ENCODE assay signal across 2 cellular contexts in the genomic region with DNA sequence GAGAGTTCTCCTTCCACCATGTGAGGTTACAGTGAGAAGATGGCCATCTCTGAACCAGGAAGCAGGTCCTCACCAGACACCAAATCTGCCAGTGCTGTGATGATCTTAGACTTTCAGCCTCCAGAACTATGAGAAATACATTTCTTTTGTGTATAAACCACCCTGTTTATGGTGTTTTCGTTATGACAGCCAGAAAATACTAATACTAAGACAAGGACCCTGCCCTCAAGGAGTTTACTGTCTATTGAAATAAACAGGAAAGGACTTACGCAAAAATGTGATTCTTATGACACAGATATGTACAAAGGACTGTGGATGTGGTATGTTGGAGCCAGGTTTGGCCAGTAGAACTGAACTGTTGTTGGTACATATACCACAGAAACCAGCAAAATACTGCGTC.
A peak's percentile ranks its signal among the peaks of the same experiment; 100 is the strongest.
TF ChIP-seq lines count a peak whose summit lies in the region.

No MANE protein-coding gene starts in this region.

TF ChIP-seq in HepG2, 621 proteins besides CTCF, POLR2A, EP300 and RAD21:
- TF ChIP-seq, protein P1, sequence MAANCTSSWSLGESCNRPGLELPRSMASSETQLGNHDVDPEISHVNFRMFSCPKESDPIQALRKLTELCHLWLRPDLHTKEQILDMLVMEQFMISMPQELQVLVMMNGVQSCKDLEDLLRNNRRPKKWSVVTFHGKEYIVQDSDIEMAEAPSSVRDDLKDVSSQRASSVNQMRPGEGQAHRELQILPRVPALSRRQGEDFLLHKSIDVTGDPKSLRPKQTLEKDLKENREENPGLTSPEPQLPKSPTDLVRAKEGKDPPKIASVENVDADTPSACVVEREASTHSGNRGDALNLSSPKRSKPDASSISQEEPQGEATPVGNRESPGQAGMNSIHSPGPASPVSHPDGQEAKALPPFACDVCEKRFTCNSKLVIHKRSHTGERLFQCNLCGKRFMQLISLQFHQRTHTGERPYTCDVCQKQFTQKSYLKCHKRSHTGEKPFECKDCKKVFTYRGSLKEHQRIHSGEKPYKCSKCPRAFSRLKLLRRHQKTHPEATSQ (CRISPR knock-in tag; IDR thresholded peaks at IDR 0.05; ENCODE audit: borderline replicate concordance) = no peak
- TF ChIP-seq, protein P2, sequence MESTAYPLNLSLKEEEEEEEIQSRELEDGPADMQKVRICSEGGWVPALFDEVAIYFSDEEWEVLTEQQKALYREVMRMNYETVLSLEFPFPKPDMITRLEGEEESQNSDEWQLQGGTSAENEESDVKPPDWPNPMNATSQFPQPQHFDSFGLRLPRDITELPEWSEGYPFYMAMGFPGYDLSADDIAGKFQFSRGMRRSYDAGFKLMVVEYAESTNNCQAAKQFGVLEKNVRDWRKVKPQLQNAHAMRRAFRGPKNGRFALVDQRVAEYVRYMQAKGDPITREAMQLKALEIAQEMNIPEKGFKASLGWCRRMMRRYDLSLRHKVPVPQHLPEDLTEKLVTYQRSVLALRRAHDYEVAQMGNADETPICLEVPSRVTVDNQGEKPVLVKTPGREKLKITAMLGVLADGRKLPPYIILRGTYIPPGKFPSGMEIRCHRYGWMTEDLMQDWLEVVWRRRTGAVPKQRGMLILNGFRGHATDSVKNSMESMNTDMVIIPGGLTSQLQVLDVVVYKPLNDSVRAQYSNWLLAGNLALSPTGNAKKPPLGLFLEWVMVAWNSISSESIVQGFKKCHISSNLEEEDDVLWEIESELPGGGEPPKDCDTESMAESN (CRISPR knock-in tag; conservative IDR thresholded peaks at IDR 0.05) = peak; percentile 55; the same call in 1 of the 2 replicates
TF ChIP-seq in HepG2: peak in this region for 1.

TF ChIP-seq in IMR-90, 13 proteins besides CTCF, POLR2A, EP300 and RAD21:
- no peak for TF ChIP-seq SMC3 (IDR thresholded peaks at IDR 0.05; ENCODE audit: low read depth, low read length)
- no peak for TF ChIP-seq RCOR1 (IDR thresholded peaks at IDR 0.05; ENCODE audit: insufficient replicate concordance, low read length)
- TF ChIP-seq MAZ (IDR thresholded peaks at IDR 0.05; ENCODE audit: borderline replicate concordance, low read depth, low read length) = no peak
- TF ChIP-seq, protein P3, sequence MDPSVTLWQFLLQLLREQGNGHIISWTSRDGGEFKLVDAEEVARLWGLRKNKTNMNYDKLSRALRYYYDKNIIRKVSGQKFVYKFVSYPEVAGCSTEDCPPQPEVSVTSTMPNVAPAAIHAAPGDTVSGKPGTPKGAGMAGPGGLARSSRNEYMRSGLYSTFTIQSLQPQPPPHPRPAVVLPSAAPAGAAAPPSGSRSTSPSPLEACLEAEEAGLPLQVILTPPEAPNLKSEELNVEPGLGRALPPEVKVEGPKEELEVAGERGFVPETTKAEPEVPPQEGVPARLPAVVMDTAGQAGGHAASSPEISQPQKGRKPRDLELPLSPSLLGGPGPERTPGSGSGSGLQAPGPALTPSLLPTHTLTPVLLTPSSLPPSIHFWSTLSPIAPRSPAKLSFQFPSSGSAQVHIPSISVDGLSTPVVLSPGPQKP (IDR thresholded peaks at IDR 0.05; ENCODE audit: borderline replicate concordance, low read depth, low read length) = no peak
- no peak for TF ChIP-seq BHLHE40 (IDR thresholded peaks at IDR 0.05; ENCODE audit: low read depth, low read length)
TF ChIP-seq in IMR-90: peak in this region for 0.
